ENCODE assay signal across 8 cellular contexts in genomic region chr7:105268511-105269392, GRCh38.
DNase-seq lines count a peak whose midpoint lies in the region; ATAC-seq, FAIRE-seq and TF ChIP-seq lines count a peak whose summit lies in the region.

No MANE protein-coding gene starts in this region.

- peak; percentile 83 for FAIRE-seq in GM12892 (lab: Jason Lieb, UNC)

- TF ChIP-seq POLR2A in GM12892 (IDR thresholded peaks at IDR 0.05; ENCODE audit: low read depth, low read length) (peak; percentile 43; the same call in 1 of the 2 replicates), adrenal gland (IDR thresholded peaks at IDR 0.05) (peak in 1 of 2 donors; percentile 84)

- no peaks in the 10 kb centered on the region for H3K36me3 ChIP-seq in adrenal gland (replicated peaks in 1 of 2)

- H3K9me3 ChIP-seq in adrenal gland (replicated peaks in 1 of 3): no peaks in the 10 kb centered on the region

- DNase-seq in AG09309 (ENCODE audit: low read depth) (no peak), GM12892 (ENCODE audit: insufficient read length) (no peak), NCI-H2171 (lab: John Stamatoyannopoulos, UW) (peak; percentile 35), adrenal gland (peak in 4 of 7 donors; percentile 24 to 34 (median 32)), left cardiac atrium (no peak), retinal pigment epithelial cell (ENCODE audit: low read depth) (peak; percentile 66)

- 0 to 2% (median 1%) methylated on average over 6 of the region's 6 CpGs for WGBS in adrenal gland, 4 donors

- intact Hi-C loops in adrenal gland (cut with DNase I) (no loop called here), left cardiac atrium (cut with DNase I) (no loop called here)

- H3K27ac ChIP-seq in adrenal gland: peak overlapping the region; percentile 53 to 89 (median 70)

- H3K4me1 ChIP-seq in adrenal gland (replicated peaks in 1 of 2): peaks cover 14 to 34% of the 10 kb centered on the region in 2 donors

- H3K4me3 ChIP-seq in AG09309 (ENCODE audit: control insufficient read depth, low read depth, low read length): peak overlapping the region; percentile 17
- H3K4me3 ChIP-seq in adrenal gland: peak overlapping the region in 3 of 4 donors; percentile 18 to 62 (median 40)
- peak overlapping the region; percentile 51 for H3K4me3 ChIP-seq in retinal pigment epithelial cell (ENCODE audit: low read length)

- TF ChIP-seq CTCF in AG09309 (IDR thresholded peaks at IDR 0.05; ENCODE audit: control insufficient read depth, insufficient read depth, low read depth, low read length, missing control alignments) (no peak), adrenal gland (IDR thresholded peaks at IDR 0.05) (no peak), retinal pigment epithelial cell (conservative IDR thresholded peaks at IDR 0.05; ENCODE audit: low read depth, low read length) (no peak)

- no peaks in the 10 kb centered on the region for H3K27me3 ChIP-seq in adrenal gland

- ATAC-seq in HG02938 (IDR thresholded peaks at IDR 0.05; ENCODE audit: unreplicated experiment): peak; percentile 71
- ATAC-seq in left cardiac atrium: peak; percentile 94
- no peak for ATAC-seq in HG02840 (IDR thresholded peaks at IDR 0.05; ENCODE audit: low FRiP score, unreplicated experiment)

Comparison
In these comparisons a context has a peak if more than half of its experiments do, and no peak if none do; other contexts are left out.
1. DNase-seq: peak in NCI-H2171 (single experiment), adrenal gland (4 of 7) and retinal pigment epithelial cell (single experiment); none in AG09309 (single experiment), GM12892 (single experiment) and left cardiac atrium (single experiment).
2. Peak in every context shown above with its lines, with median percentiles within 50 percentile points of each other: H3K4me3 ChIP-seq.